Comparison of ENCODE assay signal across 1 cellular context in genomic region chr20:44637490-44638372, GRCh38.
TF ChIP-seq lines count a peak whose summit lies in the region.

No MANE protein-coding gene starts in this region.

TF ChIP-seq in K562, 482 proteins besides CTCF, POLR2A, EP300 and RAD21:
- TF ChIP-seq KDM1A (IDR thresholded peaks at IDR 0.05) (0 out of 4 replicates have a peak, but pooled peaks of 1 of the 2 experiments have one; percentile 9), FOXA3 (CRISPR knock-in tag; conservative IDR thresholded peaks at IDR 0.05 in 1 of 2, IDR thresholded peaks at IDR 0.05 in 1 of 2) (no peak), ZFP91 (CRISPR knock-in tag; IDR thresholded peaks at IDR 0.05) (no peak), RBM25 (IDR thresholded peaks at IDR 0.05; ENCODE audit: low read depth, low read length, severe bottlenecking) (peak; percentile 62), BCOR (IDR thresholded peaks at IDR 0.05) (peak; percentile 42; the same call in 1 of the 2 replicates), CEBPB (tag; IDR thresholded peaks at IDR 0.05) (no peak)
TF ChIP-seq in K562: peak in this region for 3.
